In the genomic region with DNA sequence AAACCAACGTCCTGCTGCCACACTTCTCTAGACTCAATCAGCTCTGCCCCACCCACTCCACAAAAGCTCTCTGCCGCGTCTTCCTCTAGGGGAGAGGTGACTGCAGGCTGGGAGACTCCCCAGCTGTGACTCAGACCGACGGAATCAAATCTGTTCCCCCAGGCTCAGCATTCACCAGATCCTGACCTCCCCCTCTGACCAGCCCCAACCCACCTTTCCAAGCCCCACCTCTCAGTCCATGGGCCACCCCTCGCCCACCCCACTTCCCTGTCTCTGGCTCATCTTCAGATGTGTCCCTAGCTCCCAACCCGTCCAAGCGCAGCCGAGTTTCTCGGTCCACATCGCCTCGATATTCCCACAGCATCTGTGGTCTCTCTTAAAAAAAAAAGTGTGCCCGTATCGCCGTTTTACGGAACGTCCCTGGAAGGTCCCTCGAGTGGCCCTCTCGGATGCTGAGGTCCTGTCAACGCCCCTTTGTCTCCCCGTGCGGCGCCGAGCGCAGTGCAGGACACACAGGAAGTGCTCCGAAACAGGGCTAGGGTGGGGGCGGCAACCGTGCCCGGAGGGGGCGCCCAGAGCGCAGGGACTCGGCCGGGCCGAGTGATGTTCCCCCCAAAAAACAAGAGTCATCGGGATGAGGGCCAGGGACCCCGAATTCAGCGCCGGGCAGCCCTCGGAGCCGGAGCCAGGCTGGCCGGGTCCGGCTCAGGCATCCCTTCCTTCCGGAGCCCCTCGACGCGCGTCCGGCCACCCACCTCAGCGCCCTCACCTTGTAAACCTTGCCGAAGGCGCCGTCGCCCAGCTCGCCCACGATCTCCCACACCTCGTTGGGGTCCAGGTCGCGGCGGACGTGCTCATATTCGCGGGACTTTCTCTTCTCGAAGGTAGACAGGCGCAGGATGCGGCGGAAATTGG, we compare ENCODE assay signal across 1 cellular context.
TF ChIP-seq lines count a peak whose summit lies in the region.

No MANE protein-coding gene starts in this region.

TF ChIP-seq in HepG2, 621 proteins besides CTCF, POLR2A, EP300 and RAD21 (continued from another document and continues in another):
- TF ChIP-seq ZNF768 (CRISPR knock-in tag; IDR thresholded peaks at IDR 0.05) (peak; percentile 51; the same call in 1 of the 2 replicates), PHF8 (CRISPR knock-in tag; IDR thresholded peaks at IDR 0.05) (peak; percentile 55; the same call in 1 of the 2 replicates), JUN (CRISPR knock-in tag; IDR thresholded peaks at IDR 0.05) (0 out of 2 replicates have a peak, but pooled peaks have one; percentile 13), XRCC5 (optimal IDR thresholded peaks at IDR 0.05; ENCODE audit: low read length) (peak; percentile 15), ASH2L (IDR thresholded peaks at IDR 0.05; ENCODE audit: insufficient read length, low read depth, low read length) (peak; percentile 48), ZFP82 (CRISPR knock-in tag; IDR thresholded peaks at IDR 0.05; ENCODE audit: borderline replicate concordance) (peak; percentile 0; the same call in 1 of the 2 replicates), ZFX (CRISPR knock-in tag; IDR thresholded peaks at IDR 0.05; ENCODE audit: low read depth) (peak; percentile 29; the same call in 1 of the 2 replicates), FIP1L1 (IDR thresholded peaks at IDR 0.05; ENCODE audit: borderline replicate concordance, insufficient read depth, low read depth, low read length) (no peak), ZNF121 (CRISPR knock-in tag; IDR thresholded peaks at IDR 0.05) (peak; percentile 56; the same call in 1 of the 2 replicates), ZNF883 (CRISPR knock-in tag; IDR thresholded peaks at IDR 0.05; ENCODE audit: not compliant biosample characterization) (peak; percentile 63), ZNF232 (CRISPR knock-in tag; IDR thresholded peaks at IDR 0.05; ENCODE audit: borderline replicate concordance) (0 out of 2 replicates have a peak, but pooled peaks have one; percentile 27), ZNF326 (CRISPR knock-in tag; IDR thresholded peaks at IDR 0.05; ENCODE audit: borderline replicate concordance) (no peak), GABPA (IDR thresholded peaks at IDR 0.05; ENCODE audit: low read depth, low read length) (peak; percentile 55; the same call in 1 of the 2 replicates), GABPA (CRISPR knock-in tag; IDR thresholded peaks at IDR 0.05; ENCODE audit: low read depth) (peak; percentile 62; the same call in 1 of the 2 replicates), ADNP (CRISPR knock-in tag; IDR thresholded peaks at IDR 0.05) (no peak), ESRRA (CRISPR knock-in tag; IDR thresholded peaks at IDR 0.05; ENCODE audit: low read depth) (0 out of 2 replicates have a peak, but pooled peaks have one; percentile 23), ZBTB3 (CRISPR knock-in tag; IDR thresholded peaks at IDR 0.05; ENCODE audit: borderline replicate concordance, low read depth) (0 out of 2 replicates have a peak, but pooled peaks have one; percentile 25), ZNF317 (CRISPR knock-in tag; IDR thresholded peaks at IDR 0.05) (0 out of 2 replicates have a peak, but pooled peaks have one; percentile 48), ZZZ3 (CRISPR knock-in tag; IDR thresholded peaks at IDR 0.05; ENCODE audit: borderline replicate concordance) (0 out of 2 replicates have a peak, but pooled peaks have one; percentile 58), YEATS4 (CRISPR knock-in tag; IDR thresholded peaks at IDR 0.05; ENCODE audit: borderline replicate concordance) (0 out of 2 replicates have a peak, but pooled peaks have one; percentile 16), ZNF543 (CRISPR knock-in tag; IDR thresholded peaks at IDR 0.05) (peak; percentile 52; the same call in 1 of the 2 replicates), PRPF4 (IDR thresholded peaks at IDR 0.05; ENCODE audit: low read depth, low read length, poor library complexity, severe bottlenecking) (no peak), ZNF282 (IDR thresholded peaks at IDR 0.05; ENCODE audit: partially characterized antibody) (no peak), NAIF1 (CRISPR knock-in tag; IDR thresholded peaks at IDR 0.05; ENCODE audit: borderline replicate concordance) (no peak), ZNF678 (CRISPR knock-in tag; IDR thresholded peaks at IDR 0.05) (peak; percentile 70; the same call in 1 of the 2 replicates), SP5 (CRISPR knock-in tag; IDR thresholded peaks at IDR 0.05; ENCODE audit: borderline replicate concordance, low read depth) (0 out of 2 replicates have a peak, but pooled peaks have one; percentile 18), AGO2 (optimal IDR thresholded peaks at IDR 0.05; ENCODE audit: low read depth, low read length) (peak; percentile 45), ZNF235 (CRISPR knock-in tag; IDR thresholded peaks at IDR 0.05; ENCODE audit: borderline replicate concordance) (peak; percentile 89; the same call in 1 of the 2 replicates), ZNF547 (CRISPR knock-in tag; IDR thresholded peaks at IDR 0.05) (peak; percentile 43; the same call in 1 of the 2 replicates), ZMYM3 (CRISPR knock-in tag; IDR thresholded peaks at IDR 0.05) (no peak)
- TF ChIP-seq, protein P1, sequence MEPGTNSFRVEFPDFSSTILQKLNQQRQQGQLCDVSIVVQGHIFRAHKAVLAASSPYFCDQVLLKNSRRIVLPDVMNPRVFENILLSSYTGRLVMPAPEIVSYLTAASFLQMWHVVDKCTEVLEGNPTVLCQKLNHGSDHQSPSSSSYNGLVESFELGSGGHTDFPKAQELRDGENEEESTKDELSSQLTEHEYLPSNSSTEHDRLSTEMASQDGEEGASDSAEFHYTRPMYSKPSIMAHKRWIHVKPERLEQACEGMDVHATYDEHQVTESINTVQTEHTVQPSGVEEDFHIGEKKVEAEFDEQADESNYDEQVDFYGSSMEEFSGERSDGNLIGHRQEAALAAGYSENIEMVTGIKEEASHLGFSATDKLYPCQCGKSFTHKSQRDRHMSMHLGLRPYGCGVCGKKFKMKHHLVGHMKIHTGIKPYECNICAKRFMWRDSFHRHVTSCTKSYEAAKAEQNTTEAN (CRISPR knock-in tag; conservative IDR thresholded peaks at IDR 0.05) = peak; percentile 24; the same call in 1 of the 2 replicates
- TF ChIP-seq, protein P2, sequence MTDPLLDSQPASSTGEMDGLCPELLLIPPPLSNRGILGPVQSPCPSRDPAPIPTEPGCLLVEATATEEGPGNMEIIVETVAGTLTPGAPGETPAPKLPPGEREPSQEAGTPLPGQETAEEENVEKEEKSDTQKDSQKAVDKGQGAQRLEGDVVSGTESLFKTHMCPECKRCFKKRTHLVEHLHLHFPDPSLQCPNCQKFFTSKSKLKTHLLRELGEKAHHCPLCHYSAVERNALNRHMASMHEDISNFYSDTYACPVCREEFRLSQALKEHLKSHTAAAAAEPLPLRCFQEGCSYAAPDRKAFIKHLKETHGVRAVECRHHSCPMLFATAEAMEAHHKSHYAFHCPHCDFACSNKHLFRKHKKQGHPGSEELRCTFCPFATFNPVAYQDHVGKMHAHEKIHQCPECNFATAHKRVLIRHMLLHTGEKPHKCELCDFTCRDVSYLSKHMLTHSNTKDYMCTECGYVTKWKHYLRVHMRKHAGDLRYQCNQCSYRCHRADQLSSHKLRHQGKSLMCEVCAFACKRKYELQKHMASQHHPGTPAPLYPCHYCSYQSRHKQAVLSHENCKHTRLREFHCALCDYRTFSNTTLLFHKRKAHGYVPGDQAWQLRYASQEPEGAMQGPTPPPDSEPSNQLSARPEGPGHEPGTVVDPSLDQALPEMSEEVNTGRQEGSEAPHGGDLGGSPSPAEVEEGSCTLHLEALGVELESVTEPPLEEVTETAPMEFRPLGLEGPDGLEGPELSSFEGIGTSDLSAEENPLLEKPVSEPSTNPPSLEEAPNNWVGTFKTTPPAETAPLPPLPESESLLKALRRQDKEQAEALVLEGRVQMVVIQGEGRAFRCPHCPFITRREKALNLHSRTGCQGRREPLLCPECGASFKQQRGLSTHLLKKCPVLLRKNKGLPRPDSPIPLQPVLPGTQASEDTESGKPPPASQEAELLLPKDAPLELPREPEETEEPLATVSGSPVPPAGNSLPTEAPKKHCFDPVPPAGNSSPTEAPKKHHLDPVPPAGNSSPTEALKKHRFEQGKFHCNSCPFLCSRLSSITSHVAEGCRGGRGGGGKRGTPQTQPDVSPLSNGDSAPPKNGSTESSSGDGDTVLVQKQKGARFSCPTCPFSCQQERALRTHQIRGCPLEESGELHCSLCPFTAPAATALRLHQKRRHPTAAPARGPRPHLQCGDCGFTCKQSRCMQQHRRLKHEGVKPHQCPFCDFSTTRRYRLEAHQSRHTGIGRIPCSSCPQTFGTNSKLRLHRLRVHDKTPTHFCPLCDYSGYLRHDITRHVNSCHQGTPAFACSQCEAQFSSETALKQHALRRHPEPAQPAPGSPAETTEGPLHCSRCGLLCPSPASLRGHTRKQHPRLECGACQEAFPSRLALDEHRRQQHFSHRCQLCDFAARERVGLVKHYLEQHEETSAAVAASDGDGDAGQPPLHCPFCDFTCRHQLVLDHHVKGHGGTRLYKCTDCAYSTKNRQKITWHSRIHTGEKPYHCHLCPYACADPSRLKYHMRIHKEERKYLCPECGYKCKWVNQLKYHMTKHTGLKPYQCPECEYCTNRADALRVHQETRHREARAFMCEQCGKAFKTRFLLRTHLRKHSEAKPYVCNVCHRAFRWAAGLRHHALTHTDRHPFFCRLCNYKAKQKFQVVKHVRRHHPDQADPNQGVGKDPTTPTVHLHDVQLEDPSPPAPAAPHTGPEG (CRISPR knock-in tag; IDR thresholded peaks at IDR 0.05) = no peak
- TF ChIP-seq, protein P3, sequence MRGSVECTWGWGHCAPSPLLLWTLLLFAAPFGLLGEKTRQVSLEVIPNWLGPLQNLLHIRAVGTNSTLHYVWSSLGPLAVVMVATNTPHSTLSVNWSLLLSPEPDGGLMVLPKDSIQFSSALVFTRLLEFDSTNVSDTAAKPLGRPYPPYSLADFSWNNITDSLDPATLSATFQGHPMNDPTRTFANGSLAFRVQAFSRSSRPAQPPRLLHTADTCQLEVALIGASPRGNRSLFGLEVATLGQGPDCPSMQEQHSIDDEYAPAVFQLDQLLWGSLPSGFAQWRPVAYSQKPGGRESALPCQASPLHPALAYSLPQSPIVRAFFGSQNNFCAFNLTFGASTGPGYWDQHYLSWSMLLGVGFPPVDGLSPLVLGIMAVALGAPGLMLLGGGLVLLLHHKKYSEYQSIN (CRISPR knock-in tag; IDR thresholded peaks at IDR 0.05; ENCODE audit: borderline replicate concordance) = no peak
- TF ChIP-seq, protein P4, sequence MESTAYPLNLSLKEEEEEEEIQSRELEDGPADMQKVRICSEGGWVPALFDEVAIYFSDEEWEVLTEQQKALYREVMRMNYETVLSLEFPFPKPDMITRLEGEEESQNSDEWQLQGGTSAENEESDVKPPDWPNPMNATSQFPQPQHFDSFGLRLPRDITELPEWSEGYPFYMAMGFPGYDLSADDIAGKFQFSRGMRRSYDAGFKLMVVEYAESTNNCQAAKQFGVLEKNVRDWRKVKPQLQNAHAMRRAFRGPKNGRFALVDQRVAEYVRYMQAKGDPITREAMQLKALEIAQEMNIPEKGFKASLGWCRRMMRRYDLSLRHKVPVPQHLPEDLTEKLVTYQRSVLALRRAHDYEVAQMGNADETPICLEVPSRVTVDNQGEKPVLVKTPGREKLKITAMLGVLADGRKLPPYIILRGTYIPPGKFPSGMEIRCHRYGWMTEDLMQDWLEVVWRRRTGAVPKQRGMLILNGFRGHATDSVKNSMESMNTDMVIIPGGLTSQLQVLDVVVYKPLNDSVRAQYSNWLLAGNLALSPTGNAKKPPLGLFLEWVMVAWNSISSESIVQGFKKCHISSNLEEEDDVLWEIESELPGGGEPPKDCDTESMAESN (CRISPR knock-in tag; conservative IDR thresholded peaks at IDR 0.05) = no peak
- TF ChIP-seq, protein P5, sequence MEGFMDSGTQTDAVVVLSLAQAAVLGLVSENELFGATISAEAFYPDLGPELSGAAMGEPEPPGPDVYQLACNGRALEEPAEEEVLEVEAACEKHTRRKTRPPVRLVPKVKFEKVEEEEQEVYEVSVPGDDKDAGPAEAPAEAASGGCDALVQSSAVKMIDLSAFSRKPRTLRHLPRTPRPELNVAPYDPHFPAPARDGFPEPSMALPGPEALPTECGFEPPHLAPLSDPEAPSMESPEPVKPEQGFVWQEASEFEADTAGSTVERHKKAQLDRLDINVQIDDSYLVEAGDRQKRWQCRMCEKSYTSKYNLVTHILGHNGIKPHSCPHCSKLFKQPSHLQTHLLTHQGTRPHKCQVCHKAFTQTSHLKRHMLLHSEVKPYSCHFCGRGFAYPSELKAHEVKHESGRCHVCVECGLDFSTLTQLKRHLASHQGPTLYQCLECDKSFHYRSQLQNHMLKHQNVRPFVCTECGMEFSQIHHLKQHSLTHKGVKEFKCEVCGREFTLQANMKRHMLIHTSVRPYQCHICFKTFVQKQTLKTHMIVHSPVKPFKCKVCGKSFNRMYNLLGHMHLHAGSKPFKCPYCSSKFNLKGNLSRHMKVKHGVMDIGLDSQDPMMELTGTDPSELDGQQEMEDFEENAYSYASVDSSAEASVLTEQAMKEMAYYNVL (CRISPR knock-in tag; IDR thresholded peaks at IDR 0.05; ENCODE audit: borderline replicate concordance) = 0 out of 2 replicates have a peak, but pooled peaks have one; percentile 34
- TF ChIP-seq, protein P6, sequence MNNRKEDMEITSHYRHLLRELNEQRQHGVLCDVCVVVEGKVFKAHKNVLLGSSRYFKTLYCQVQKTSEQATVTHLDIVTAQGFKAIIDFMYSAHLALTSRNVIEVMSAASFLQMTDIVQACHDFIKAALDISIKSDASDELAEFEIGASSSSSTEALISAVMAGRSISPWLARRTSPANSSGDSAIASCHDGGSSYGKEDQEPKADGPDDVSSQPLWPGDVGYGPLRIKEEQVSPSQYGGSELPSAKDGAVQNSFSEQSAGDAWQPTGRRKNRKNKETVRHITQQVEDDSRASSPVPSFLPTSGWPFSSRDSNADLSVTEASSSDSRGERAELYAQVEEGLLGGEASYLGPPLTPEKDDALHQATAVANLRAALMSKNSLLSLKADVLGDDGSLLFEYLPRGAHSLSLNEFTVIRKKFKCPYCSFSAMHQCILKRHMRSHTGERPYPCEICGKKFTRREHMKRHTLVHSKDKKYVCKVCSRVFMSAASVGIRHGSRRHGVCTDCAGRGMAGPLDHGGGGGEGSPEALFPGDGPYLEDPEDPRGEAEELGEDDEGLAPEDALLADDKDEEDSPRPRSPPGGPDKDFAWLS (CRISPR knock-in tag; IDR thresholded peaks at IDR 0.05; ENCODE audit: borderline replicate concordance) = 0 out of 2 replicates have a peak, but pooled peaks have one; percentile 40
- TF ChIP-seq, protein P7, sequence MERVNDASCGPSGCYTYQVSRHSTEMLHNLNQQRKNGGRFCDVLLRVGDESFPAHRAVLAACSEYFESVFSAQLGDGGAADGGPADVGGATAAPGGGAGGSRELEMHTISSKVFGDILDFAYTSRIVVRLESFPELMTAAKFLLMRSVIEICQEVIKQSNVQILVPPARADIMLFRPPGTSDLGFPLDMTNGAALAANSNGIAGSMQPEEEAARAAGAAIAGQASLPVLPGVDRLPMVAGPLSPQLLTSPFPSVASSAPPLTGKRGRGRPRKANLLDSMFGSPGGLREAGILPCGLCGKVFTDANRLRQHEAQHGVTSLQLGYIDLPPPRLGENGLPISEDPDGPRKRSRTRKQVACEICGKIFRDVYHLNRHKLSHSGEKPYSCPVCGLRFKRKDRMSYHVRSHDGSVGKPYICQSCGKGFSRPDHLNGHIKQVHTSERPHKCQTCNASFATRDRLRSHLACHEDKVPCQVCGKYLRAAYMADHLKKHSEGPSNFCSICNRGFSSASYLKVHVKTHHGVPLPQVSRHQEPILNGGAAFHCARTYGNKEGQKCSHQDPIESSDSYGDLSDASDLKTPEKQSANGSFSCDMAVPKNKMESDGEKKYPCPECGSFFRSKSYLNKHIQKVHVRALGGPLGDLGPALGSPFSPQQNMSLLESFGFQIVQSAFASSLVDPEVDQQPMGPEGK (CRISPR knock-in tag; IDR thresholded peaks at IDR 0.05) = peak; percentile 79
